In genomic region chr7:19242246-19242645, GRCh38 we compare ENCODE assay signal across 32 cellular contexts.
"Had no signal": no experiment of that assay in that cellular context is flagged by ENCODE, and none has a peak within 500 bp of the region (broad histone marks: within the 10 kb centered on the region; RNA-seq: fewer than 3 reads in every experiment).

No MANE protein-coding gene starts in this region.

- H3K27ac ChIP-seq: brain microvascular endothelial cell, coronary artery, dorsolateral prefrontal cortex, WERI-Rb-1 had no signal

- FAIRE-seq: astrocyte, frontal cortex had no signal

- H3K4me3 Mint-ChIP-seq: activated B cell treated with CpG ODN at 0.5 μM for 24 hours; activated CD8-positive, alpha-beta T cell treated with anti-CD3 and anti-CD28 coated beads for 36 hours; activated naive CD8-positive, alpha-beta T cell; activated T-cell treated with anti-CD3 and anti-CD28 coated beads, Interleukin-2, amount 50 U/mL, for 4 hours; activated T-helper 17 cell treated with anti-CD3 and anti-CD28 coated beads, Interleukin-2, amount 50 U/mL, for 72 hours; central memory CD8-positive, alpha-beta T cell; dendritic cell treated with granulocyte-macrophage colony-stimulating factor and Interleukin-4, amounts not matched to agents 40 ng/mL and 50 ng/mL, for 4 days; endodermal cell; T-helper 17 cell; T-helper 2 cell treated with Interferon-gamma antibody and Interleukin-4, amounts not matched to agents 5 μg/mL and 100 μg/mL, for 36 hours had no signal

- H3K36me3 Mint-ChIP-seq: activated naive CD8-positive, alpha-beta T cell had no signal

- DNase-seq: activated B cell treated with CpG ODN at 0.5 μM for 24 hours; activated CD4-positive, alpha-beta T cell treated with anti-CD3 and anti-CD28 coated beads for 48 hours; activated CD4-positive, alpha-beta T cell treated with anti-CD3 and anti-CD28 coated beads, Interleukin-2, amount 50 U/mL, for 1 hour; activated CD4-positive, alpha-beta T cell treated with anti-CD3 and anti-CD28 coated beads, Interleukin-2, amount 50 U/mL, for 48 hours; activated CD8-positive, alpha-beta memory T cell treated with anti-CD3 and anti-CD28 coated beads for 24 hours; activated CD8-positive, alpha-beta T cell treated with anti-CD3 and anti-CD28 coated beads for 36 hours; activated effector memory CD4-positive, alpha-beta T cell treated with Interleukin-2 at 50 U/mL for 16 hours; activated gamma-delta T cell treated with Interleukin-2 at 50 U/mL for 16 hours; activated naive CD4-positive, alpha-beta T cell treated with anti-CD3 and anti-CD28 coated beads, Interleukin-2, amount 50 U/mL, for 16 hours; activated naive CD4-positive, alpha-beta T cell treated with Interleukin-2 at 50 U/mL for 16 hours; activated T-cell treated with anti-CD3 and anti-CD28 coated beads, Interleukin-2, amount 50 U/mL, for 4 hours; amniotic stem cell; anterior cingulate cortex; brain microvascular endothelial cell; dorsolateral prefrontal cortex; effector memory CD4-positive, alpha-beta T cell; endodermal cell; foreskin fibroblast; T-helper 1 cell; T-helper 17 cell; T1000; WERI-Rb-1 had no signal

- H3K36me3 ChIP-seq: brain microvascular endothelial cell, WERI-Rb-1 had no signal

- H3K4me1 Mint-ChIP-seq: activated B cell treated with CpG ODN at 0.5 μM for 24 hours; activated T-helper 17 cell treated with anti-CD3 and anti-CD28 coated beads, Interleukin-2, amount 50 U/mL, for 72 hours; central memory CD8-positive, alpha-beta T cell; endodermal cell; T-helper 17 cell had no signal

- H3K27me3 Mint-ChIP-seq: activated B cell treated with CpG ODN at 0.5 μM for 24 hours; activated CD8-positive, alpha-beta T cell treated with anti-CD3 and anti-CD28 coated beads for 36 hours; activated naive CD8-positive, alpha-beta T cell; activated T-helper 17 cell treated with anti-CD3 and anti-CD28 coated beads, Interleukin-2, amount 50 U/mL, for 72 hours; central memory CD8-positive, alpha-beta T cell; dendritic cell treated with granulocyte-macrophage colony-stimulating factor and Interleukin-4, amounts not matched to agents 40 ng/mL and 50 ng/mL, for 4 days; T-helper 17 cell had no signal

- H3K4me3 ChIP-seq: coronary artery, dorsolateral prefrontal cortex had no signal

- ATAC-seq: activated CD4-positive, CD25-positive, alpha-beta regulatory T cell treated with anti-CD3 and anti-CD28 coated beads, Interleukin-2, amount 50 U/mL, for 24 hours; activated CD8-positive, alpha-beta T cell treated with anti-CD3 and anti-CD28 coated beads for 36 hours; activated T-cell treated with anti-CD3 and anti-CD28 coated beads, Interleukin-2, amount 50 U/mL, for 4 hours; activated T-helper 17 cell treated with anti-CD3 and anti-CD28 coated beads, Interleukin-2, amount 50 U/mL, for 72 hours; esophagus mucosa; T-helper 17 cell had no signal

- H3K27me3 ChIP-seq: brain microvascular endothelial cell, dorsolateral prefrontal cortex had no signal

- H3K27ac Mint-ChIP-seq: activated B cell treated with CpG ODN at 0.5 μM for 24 hours; activated CD8-positive, alpha-beta T cell treated with anti-CD3 and anti-CD28 coated beads for 36 hours; activated naive CD8-positive, alpha-beta T cell; activated T-helper 17 cell treated with anti-CD3 and anti-CD28 coated beads, Interleukin-2, amount 50 U/mL, for 72 hours; dendritic cell treated with granulocyte-macrophage colony-stimulating factor and Interleukin-4, amounts not matched to agents 40 ng/mL and 50 ng/mL, for 4 days; T-helper 17 cell; T-helper 2 cell treated with Interferon-gamma antibody and Interleukin-4, amounts not matched to agents 5 μg/mL and 100 μg/mL, for 36 hours had no signal
